8 cellular contexts compared by ENCODE assay signal in the genomic region with DNA sequence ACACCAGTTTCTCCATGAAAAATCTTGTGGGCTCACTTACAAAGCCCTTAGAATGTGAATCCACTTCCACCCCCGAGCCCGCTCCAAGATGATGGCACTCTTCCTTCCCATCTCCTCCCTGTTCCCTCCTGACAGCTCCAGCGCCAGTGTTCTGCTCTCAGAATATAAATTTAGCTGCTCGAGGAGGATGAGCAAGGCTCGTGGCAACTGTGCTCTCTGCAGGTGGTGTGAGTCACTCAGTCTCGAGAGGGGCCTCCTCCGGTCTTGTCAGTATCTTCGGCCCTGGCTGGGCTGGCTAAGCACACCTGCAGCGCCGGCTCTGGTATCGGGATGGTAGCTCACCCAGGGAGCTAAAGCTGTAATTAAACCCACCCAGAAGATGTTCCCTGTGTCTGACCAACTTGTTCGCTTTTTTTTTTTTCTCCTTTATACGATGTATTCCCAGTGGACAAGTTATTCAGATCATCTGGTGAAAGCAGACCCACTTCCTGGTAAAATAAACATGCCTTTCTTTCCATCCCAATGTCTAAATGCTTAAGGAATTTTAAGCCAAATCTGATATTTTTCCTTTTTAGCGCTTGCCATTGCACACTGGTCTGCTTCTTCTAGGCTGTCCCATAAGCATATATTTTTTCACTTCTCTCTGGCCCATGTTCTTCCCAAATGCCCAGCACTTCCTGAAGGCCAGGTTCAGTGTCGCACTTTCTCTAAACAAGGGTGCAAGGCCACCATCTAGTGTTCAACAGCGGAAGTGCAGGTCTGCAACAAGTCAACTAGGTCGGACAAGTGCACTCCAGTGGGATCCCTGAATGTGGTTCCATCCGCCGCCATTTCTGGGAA.
A peak's percentile ranks its signal among the peaks of the same experiment; 100 is the strongest.
DNase-seq lines count a peak whose midpoint lies in the region; ATAC-seq and TF ChIP-seq lines count a peak whose summit lies in the region.

No MANE protein-coding gene starts in this region.

- no peak overlapping the region for H3K4me3 ChIP-seq in astrocyte of the spinal cord (ENCODE audit: low read depth, low read length)
- no peak overlapping the region for H3K4me3 ChIP-seq in skeletal muscle cell (ENCODE audit: low read depth, low read length)

- TF ChIP-seq CTCF in astrocyte of the spinal cord (IDR thresholded peaks at IDR 0.05; ENCODE audit: low read depth, low read length) = peak; percentile 98

- in situ Hi-C loops in astrocyte of the spinal cord (cut with HindIII; ENCODE audit: low sequenced_read_pairs) = no loop called here

- no peak for ATAC-seq in activated CD4-positive, CD25-positive, alpha-beta regulatory T cell treated with anti-CD3 and anti-CD28 coated beads, Interleukin-2, amount 50 U/mL, for 24 hours
- no peak for ATAC-seq in HG03565 (IDR thresholded peaks at IDR 0.05; ENCODE audit: unreplicated experiment)

- peak; percentile 75 for DNase-seq in activated CD4-positive, CD25-positive, alpha-beta regulatory T cell treated with anti-CD3 and anti-CD28 coated beads, Interleukin-2, amount 50 U/mL, for 72 hours
- peak; percentile 50 for DNase-seq in NCI-H128 (lab: John Stamatoyannopoulos, UW; ENCODE audit: unreplicated experiment)
- peak; percentile 32 for DNase-seq in T follicular helper cell (ENCODE audit: low read depth)
- peak; percentile 86 for DNase-seq in astrocyte of the spinal cord (ENCODE audit: low read depth, low spot score)
- peak; percentile 68 to 71 for DNase-seq in hippocampal formation (lab: John Stamatoyannopoulos, UW)
- DNase-seq in skeletal muscle cell (ENCODE audit: low read depth) = peak; percentile 50

Comparison
In these comparisons a context has a peak if more than half of its experiments do, and no peak if none do; other contexts are left out.
1. DNase-seq: peak in every context shown above with its lines; median percentile 86 in astrocyte of the spinal cord; 75 in activated CD4-positive, CD25-positive, alpha-beta regulatory T cell treated with anti-CD3 and anti-CD28 coated beads, Interleukin-2, amount 50 U/mL, for 72 hours; 70 in hippocampal formation; 50 in NCI-H128; 50 in skeletal muscle cell; 32 in T follicular helper cell.